In genomic region chr7:117759950-117760640, GRCh38 we compare ENCODE assay signal across 1 cellular context.
A peak's percentile ranks its signal among the peaks of the same experiment; 100 is the strongest.
TF ChIP-seq lines count a peak whose summit lies in the region.

No MANE protein-coding gene starts in this region.

TF ChIP-seq in K562, 482 proteins besides CTCF, POLR2A, EP300 and RAD21 (continued from another document):
- no peak for TF ChIP-seq TFAP4 (CRISPR knock-in tag; IDR thresholded peaks at IDR 0.05; ENCODE audit: borderline replicate concordance)
- TF ChIP-seq JUND (IDR thresholded peaks at IDR 0.05; ENCODE audit: borderline replicate concordance, low read depth, low read length): no peak
- TF ChIP-seq JUND (tag; IDR thresholded peaks at IDR 0.05; ENCODE audit: borderline replicate concordance, low read depth, low read length): peak; percentile 23; the same call in 1 of the 3 replicates
